24 cellular contexts compared by ENCODE assay signal in the genomic region with DNA sequence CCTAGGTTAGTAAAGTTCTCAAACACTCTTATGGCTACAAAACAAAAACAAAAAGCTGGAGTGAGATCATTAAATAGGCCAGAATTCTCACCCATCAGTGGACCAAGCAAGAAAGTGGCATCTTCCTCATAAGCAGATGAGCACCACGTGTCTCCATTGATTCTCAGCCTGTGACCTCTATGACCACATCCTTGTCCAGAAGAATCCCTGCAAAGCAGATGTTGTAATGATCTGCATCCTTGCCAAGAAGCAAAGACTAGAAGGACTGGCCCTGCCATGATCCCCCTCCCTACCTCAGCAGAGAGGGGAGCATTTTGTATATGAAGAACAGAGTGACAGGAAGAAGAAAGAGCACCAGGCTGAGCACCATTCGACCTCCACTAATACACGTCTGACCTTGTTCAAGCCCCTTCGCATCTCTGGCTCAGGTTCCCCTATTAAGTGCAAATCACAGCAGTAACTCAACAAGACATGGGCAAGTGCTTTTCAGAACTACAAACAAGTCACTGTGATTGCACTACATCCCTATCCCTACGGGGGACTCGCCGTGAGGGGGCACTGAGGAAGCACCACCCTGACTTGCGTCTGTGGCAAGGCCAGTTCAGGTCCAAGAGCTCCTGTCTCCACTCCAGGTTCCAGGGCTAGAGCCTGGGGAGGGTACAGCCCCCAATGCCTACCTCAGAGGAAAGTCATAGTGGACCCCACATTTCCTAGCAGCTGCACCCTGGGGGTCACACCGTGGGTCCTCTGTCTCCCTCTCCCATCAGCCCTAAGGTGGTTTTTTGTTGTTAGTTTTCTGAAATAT. TPM values are rescaled to one million over a fixed set of nuclear protein-coding genes. Genes with fewer than 3 reads are reported as not detected.
DNase-seq lines count a peak whose midpoint lies in the region; ATAC-seq and TF ChIP-seq lines count a peak whose summit lies in the region.
"Had no signal": no experiment of that assay in that cellular context is flagged by ENCODE, and none has a peak within 500 bp of the region (broad histone marks: within the 10 kb centered on the region; RNA-seq: fewer than 3 reads in every experiment).

No MANE protein-coding gene starts in this region.

- no peak for ATAC-seq in activated CD8-positive, alpha-beta memory T cell treated with anti-CD3 and anti-CD28 coated beads, Interleukin-2, amount 10 ng/mL, durations not matched to agents 7 days and 5 days
- no peak for ATAC-seq in activated naive CD8-positive, alpha-beta T cell treated with anti-CD3 and anti-CD28 coated beads, Interleukin-2, amount 50 U/mL, for 24 hours
- no peak for ATAC-seq in HG03457 (IDR thresholded peaks at IDR 0.05; ENCODE audit: unreplicated experiment)
- ATAC-seq: GM12878; stimulated activated naive CD8-positive, alpha-beta T cell treated with anti-CD3 and anti-CD28 coated beads, Interleukin-15, amount 100 ng/mL, for 72 hours had no signal

- H3K27me3 Mint-ChIP-seq in activated CD8-positive, alpha-beta memory T cell treated with anti-CD3 and anti-CD28 coated beads, Interleukin-2, amount 10 ng/mL, durations not matched to agents 7 days and 5 days, result peaks cover 10% of the 10 kb centered on the region
- H3K27me3 Mint-ChIP-seq in type B pancreatic cell, result no peaks in the 10 kb centered on the region
- H3K27me3 Mint-ChIP-seq in activated naive CD8-positive, alpha-beta T cell treated with anti-CD3 and anti-CD28 coated beads, Interleukin-2, amount 50 U/mL, for 24 hours, result peaks cover 14% of the 10 kb centered on the region
- H3K27me3 Mint-ChIP-seq: IgD-negative memory B cell had no signal

- no peak overlapping the region for H3K4me3 ChIP-seq in SJCRH30
- H3K4me3 ChIP-seq: adrenal gland, GM12878, uterus had no signal

- H3K9me3 ChIP-seq in SJCRH30 (replicated peaks), result no peaks in the 10 kb centered on the region
- H3K9me3 ChIP-seq: adrenal gland, uterus had no signal

- CTCF ChIA-PET in activated CD8-positive, alpha-beta memory T cell treated with anti-CD3 and anti-CD28 coated beads, Interleukin-2, amount 10 ng/mL, durations not matched to agents 7 days and 5 days (lab: Charles Lee), result no interaction called here

- no peaks in the 10 kb centered on the region for H3K27me3 ChIP-seq in SJCRH30
- H3K27me3 ChIP-seq: adrenal gland, uterus had no signal

- no peaks in the 10 kb centered on the region for H3K36me3 Mint-ChIP-seq in activated CD8-positive, alpha-beta memory T cell treated with anti-CD3 and anti-CD28 coated beads, Interleukin-2, amount 10 ng/mL, durations not matched to agents 7 days and 5 days
- H3K36me3 Mint-ChIP-seq in type B pancreatic cell, result peaks cover 4% of the 10 kb centered on the region
- H3K36me3 Mint-ChIP-seq in activated naive CD8-positive, alpha-beta T cell treated with anti-CD3 and anti-CD28 coated beads, Interleukin-2, amount 50 U/mL, for 24 hours (ENCODE audit: low read depth), result no peaks in the 10 kb centered on the region
- H3K36me3 Mint-ChIP-seq: IgD-negative memory B cell had no signal

- no peaks in the 10 kb centered on the region for H3K36me3 ChIP-seq in SJCRH30
- H3K36me3 ChIP-seq: adrenal gland, uterus had no signal

- DNase-seq in activated CD8-positive, alpha-beta memory T cell treated with anti-CD3 and anti-CD28 coated beads, Interleukin-2, amount 10 ng/mL, durations not matched to agents 7 days and 5 days, result peak; percentile 34
- no peak for DNase-seq in activated CD8-positive, alpha-beta memory T cell treated with anti-CD3 and anti-CD28 coated beads, Interleukin-2, amount 50 U/mL, for 48 hours
- DNase-seq in amniotic epithelial cell (ENCODE audit: low read depth) (peak; percentile 63), left kidney (ENCODE audit: low read depth, low spot score) (peak; percentile 38), type B pancreatic cell (ENCODE audit: extremely low spot score, unreplicated experiment) (peak; percentile 50), SJCRH30 (no peak)
- no peak for DNase-seq in activated naive CD8-positive, alpha-beta T cell treated with anti-CD3 and anti-CD28 coated beads, Interleukin-2, amount 50 U/mL, for 24 hours
- DNase-seq: activated CD4-positive, alpha-beta T cell treated with anti-CD3 and anti-CD28 coated beads for 4 hours; activated gamma-delta T cell; MM.1S; NCI-H1930; NCI-H446; occipital lobe; RPMI8226; stimulated activated CD4-positive, alpha-beta T cell treated with anti-CD3 and anti-CD28 coated beads, Interleukin-1b, Interleukin-23, amount 100 ng/mL, for 48 hours; stimulated activated naive CD8-positive, alpha-beta T cell treated with anti-CD3 and anti-CD28 coated beads, Interleukin-15, amount 100 ng/mL, for 72 hours; SW 1271; uterus had no signal

- H3K4me3 Mint-ChIP-seq in activated CD8-positive, alpha-beta memory T cell treated with anti-CD3 and anti-CD28 coated beads, Interleukin-2, amount 10 ng/mL, durations not matched to agents 7 days and 5 days, result no peak overlapping the region
- no peak overlapping the region for H3K4me3 Mint-ChIP-seq in type B pancreatic cell
- no peak overlapping the region for H3K4me3 Mint-ChIP-seq in activated naive CD8-positive, alpha-beta T cell treated with anti-CD3 and anti-CD28 coated beads, Interleukin-2, amount 50 U/mL, for 24 hours
- H3K4me3 Mint-ChIP-seq: IgD-negative memory B cell; stimulated activated naive CD8-positive, alpha-beta T cell treated with anti-CD3 and anti-CD28 coated beads, Interleukin-15, amount 100 ng/mL, for 72 hours had no signal

- no peak for TF ChIP-seq CTCF in type B pancreatic cell (conservative IDR thresholded peaks at IDR 0.05)

- peaks cover 13% of the 10 kb centered on the region for H3K4me1 Mint-ChIP-seq in activated CD8-positive, alpha-beta memory T cell treated with anti-CD3 and anti-CD28 coated beads, Interleukin-2, amount 10 ng/mL, durations not matched to agents 7 days and 5 days
- H3K4me1 Mint-ChIP-seq in type B pancreatic cell (ENCODE audit: unreplicated experiment), result peaks cover 5% of the 10 kb centered on the region
- H3K4me1 Mint-ChIP-seq in activated naive CD8-positive, alpha-beta T cell treated with anti-CD3 and anti-CD28 coated beads, Interleukin-2, amount 50 U/mL, for 24 hours, result peaks cover 6% of the 10 kb centered on the region
- H3K4me1 Mint-ChIP-seq: IgD-negative memory B cell had no signal

- H3K27ac ChIP-seq in SJCRH30, result no peak overlapping the region
- H3K27ac ChIP-seq: C4-2B, uterus had no signal

- no peak overlapping the region for H3K27ac Mint-ChIP-seq in activated CD8-positive, alpha-beta memory T cell treated with anti-CD3 and anti-CD28 coated beads, Interleukin-2, amount 10 ng/mL, durations not matched to agents 7 days and 5 days
- no peak overlapping the region for H3K27ac Mint-ChIP-seq in type B pancreatic cell
- H3K27ac Mint-ChIP-seq in activated naive CD8-positive, alpha-beta T cell treated with anti-CD3 and anti-CD28 coated beads, Interleukin-2, amount 50 U/mL, for 24 hours, result no peak overlapping the region
- H3K27ac Mint-ChIP-seq: stimulated activated naive CD8-positive, alpha-beta T cell treated with anti-CD3 and anti-CD28 coated beads, Interleukin-15, amount 100 ng/mL, for 72 hours had no signal

- peaks cover 11% of the 10 kb centered on the region; the same call in 1 of the 2 replicates for H3K4me1 ChIP-seq in SJCRH30

- no peaks in the 10 kb centered on the region for H3K9me3 Mint-ChIP-seq in activated CD8-positive, alpha-beta memory T cell treated with anti-CD3 and anti-CD28 coated beads, Interleukin-2, amount 10 ng/mL, durations not matched to agents 7 days and 5 days (ENCODE audit: low read depth)
- peaks cover 7% of the 10 kb centered on the region for H3K9me3 Mint-ChIP-seq in type B pancreatic cell
- peaks cover 4% of the 10 kb centered on the region for H3K9me3 Mint-ChIP-seq in activated naive CD8-positive, alpha-beta T cell treated with anti-CD3 and anti-CD28 coated beads, Interleukin-2, amount 50 U/mL, for 24 hours

RNA-seq across cellular contexts. Expression of a gene that starts 22.2 kb away (rescaled TPM):
- 1 to 10 TPM; 1.2 to 3.1 TPM for total RNA-seq in activated CD8-positive, alpha-beta memory T cell treated with anti-CD3 and anti-CD28 coated beads, Interleukin-2, amount 10 ng/mL, durations not matched to agents 7 days and 5 days
- 22.7 and 27.9 TPM in 2 replicates for total RNA-seq in type B pancreatic cell (ENCODE audit: low replicate concordance)
- 18.9 and 22.0 TPM in 2 replicates for total RNA-seq in SJCRH30 (2014; rRNA removed; shearing (Covaris generic))

RNA-seq across cellular contexts. Expression of a gene that starts 26.3 kb away (rescaled TPM):
- not detected for total RNA-seq in activated CD8-positive, alpha-beta memory T cell treated with anti-CD3 and anti-CD28 coated beads, Interleukin-2, amount 10 ng/mL, durations not matched to agents 7 days and 5 days
- total RNA-seq in type B pancreatic cell (ENCODE audit: low replicate concordance), result 0.40 and 1.2 TPM in 2 replicates
- total RNA-seq in SJCRH30 (2014; rRNA removed; shearing (Covaris generic)), result 0.02 TPM in 1 of 2 replicates, not detected in the other
- total RNA-seq: adrenal gland, GM12878, lower leg skin had no signal

RNA-seq across cellular contexts. Expression of a gene that starts 41.2 kb away (rescaled TPM):
- total RNA-seq in activated CD8-positive, alpha-beta memory T cell treated with anti-CD3 and anti-CD28 coated beads, Interleukin-2, amount 10 ng/mL, durations not matched to agents 7 days and 5 days, result under 1 TPM in 1 of 2 experiments, not detected in 1; 0.37 TPM
- total RNA-seq in type B pancreatic cell (ENCODE audit: low replicate concordance), result 25.7 and 53.0 TPM in 2 replicates
- total RNA-seq in SJCRH30 (2014; rRNA removed; shearing (Covaris generic)), result 0.24 and 0.25 TPM in 2 replicates

Comparison
In these comparisons a context has a peak if more than half of its experiments do, and no peak if none do; other contexts are left out.
1. DNase-seq: peak in activated CD8-positive, alpha-beta memory T cell treated with anti-CD3 and anti-CD28 coated beads, Interleukin-2, amount 10 ng/mL, durations not matched to agents 7 days and 5 days (single experiment), amniotic epithelial cell (single experiment), left kidney (single experiment) and type B pancreatic cell (single experiment); none in activated CD8-positive, alpha-beta memory T cell treated with anti-CD3 and anti-CD28 coated beads, Interleukin-2, amount 50 U/mL, for 48 hours (single experiment), SJCRH30 (0 of 2) and activated naive CD8-positive, alpha-beta T cell treated with anti-CD3 and anti-CD28 coated beads, Interleukin-2, amount 50 U/mL, for 24 hours (single experiment).
2. RNA of a gene that starts 41.2 kb away (total RNA-seq): 25.7 to 53.0 TPM in type B pancreatic cell; 0.37 TPM in activated CD8-positive, alpha-beta memory T cell treated with anti-CD3 and anti-CD28 coated beads, Interleukin-2, amount 10 ng/mL, durations not matched to agents 7 days and 5 days and 0.24 to 0.25 TPM in SJCRH30; every median in the first group is over 10 times any median in the second.